In genomic region chr2:8049851-8050571, GRCh38 we compare ENCODE assay signal across 10 cellular contexts.
DNase-seq lines count a peak whose midpoint lies in the region; ATAC-seq and TF ChIP-seq lines count a peak whose summit lies in the region.
"Had no signal": no experiment of that assay in that cellular context is flagged by ENCODE, and none has a peak within 500 bp of the region (broad histone marks: within the 10 kb centered on the region; RNA-seq: fewer than 3 reads in every experiment).

No MANE protein-coding gene starts in this region.

- H3K4me1 ChIP-seq in SJCRH30 (no peaks in the 10 kb centered on the region), aorta (ENCODE audit: control insufficient read depth in 1 of 2, insufficient read depth in 2 of 2, low read length in 2 of 2) (no peaks in the 10 kb centered on the region)

- H3K9me3 ChIP-seq in SJCRH30 (replicated peaks), result no peaks in the 10 kb centered on the region
- no peaks in the 10 kb centered on the region for H3K9me3 ChIP-seq in aorta (ENCODE audit: control insufficient read depth, low read length)

- ATAC-seq in GM19438 (IDR thresholded peaks at IDR 0.05; ENCODE audit: low read depth, unreplicated experiment), result peak; percentile 85
- peak; percentile 82 for ATAC-seq in HG03097 (IDR thresholded peaks at IDR 0.05; ENCODE audit: low FRiP score, unreplicated experiment)
- ATAC-seq in activated naive CD4-positive, alpha-beta T cell treated with anti-CD3 and anti-CD28 coated beads, Interleukin-2, amount 50 U/mL, for 72 hours, result peak; percentile 98
- ATAC-seq in aorta (ENCODE audit: low FRiP score), result no peak
- ATAC-seq: CD8-positive, alpha-beta T cell had no signal

- H3K27me3 ChIP-seq in SJCRH30, result no peaks in the 10 kb centered on the region; the same call in 1 of the 2 replicates
- no peaks in the 10 kb centered on the region for H3K27me3 ChIP-seq in aorta (ENCODE audit: control insufficient read depth in 1 of 2, insufficient read depth in 2 of 2, low read length in 1 of 2)

- WGBS in aorta, 2 donors, result 93 to 97% methylated on average over 3 of the region's 3 CpGs

- peaks cover 0 to 12% of the 10 kb centered on the region in 2 donors for H3K9me3 Mint-ChIP-seq in activated naive CD4-positive, alpha-beta T cell treated with anti-CD3 and anti-CD28 coated beads, Interleukin-2, amount 50 U/mL, for 72 hours
- H3K9me3 Mint-ChIP-seq: CD8-positive, alpha-beta T cell had no signal

- DNase-seq in GM12864 (ENCODE audit: low read depth) (peak; percentile 64), AG08396 (ENCODE audit: low spot score) (no peak), Ammon's horn (ENCODE audit: low spot score) (no peak), SJCRH30 (no peak), aorta (no peak)
- DNase-seq in activated naive CD4-positive, alpha-beta T cell treated with anti-CD3 and anti-CD28 coated beads, Interleukin-2, amount 50 U/mL, for 72 hours (ENCODE audit: low spot score in 2 of 2), result peak; percentile 57 to 74
- DNase-seq: CD8-positive, alpha-beta T cell; SW 1271 had no signal

- peak overlapping the region; percentile 56 to 82 for H3K27ac Mint-ChIP-seq in activated naive CD4-positive, alpha-beta T cell treated with anti-CD3 and anti-CD28 coated beads, Interleukin-2, amount 50 U/mL, for 72 hours
- H3K27ac Mint-ChIP-seq: CD8-positive, alpha-beta T cell had no signal

- TF ChIP-seq CTCF in GM12864 (IDR thresholded peaks at IDR 0.05; ENCODE audit: low read depth, low read length, missing control alignments), result no peak

- no peak overlapping the region for H3K4me3 ChIP-seq in GM12864 (ENCODE audit: low read depth, low read length)
- no peak overlapping the region for H3K4me3 ChIP-seq in SJCRH30
- H3K4me3 ChIP-seq in aorta (ENCODE audit: low read length in 2 of 2), result no peak overlapping the region

- H3K27ac ChIP-seq in SJCRH30 (no peak overlapping the region), aorta (ENCODE audit: low read depth in 1 of 2, low read length in 2 of 2) (no peak overlapping the region)

- intact Hi-C loops in aorta (cut with DNase I), result no loop called here

- peaks cover 0 to 25% of the 10 kb centered on the region in 2 donors for H3K36me3 Mint-ChIP-seq in activated naive CD4-positive, alpha-beta T cell treated with anti-CD3 and anti-CD28 coated beads, Interleukin-2, amount 50 U/mL, for 72 hours
- H3K36me3 Mint-ChIP-seq: CD8-positive, alpha-beta T cell had no signal

- H3K36me3 ChIP-seq in SJCRH30 (no peaks in the 10 kb centered on the region), aorta (ENCODE audit: control insufficient read depth in 1 of 2, insufficient read depth in 2 of 2, low read length in 1 of 2) (no peaks in the 10 kb centered on the region)

Comparison
In these comparisons a context has a peak if more than half of its experiments do, and no peak if none do; other contexts are left out.
1. DNase-seq: peak in GM12864 (single experiment) and activated naive CD4-positive, alpha-beta T cell treated with anti-CD3 and anti-CD28 coated beads, Interleukin-2, amount 50 U/mL, for 72 hours (2 of 2); none in AG08396 (single experiment), Ammon's horn (single experiment), SJCRH30 (0 of 2) and aorta (0 of 2).